ENCODE assay signal across 8 cellular contexts in the genomic region with DNA sequence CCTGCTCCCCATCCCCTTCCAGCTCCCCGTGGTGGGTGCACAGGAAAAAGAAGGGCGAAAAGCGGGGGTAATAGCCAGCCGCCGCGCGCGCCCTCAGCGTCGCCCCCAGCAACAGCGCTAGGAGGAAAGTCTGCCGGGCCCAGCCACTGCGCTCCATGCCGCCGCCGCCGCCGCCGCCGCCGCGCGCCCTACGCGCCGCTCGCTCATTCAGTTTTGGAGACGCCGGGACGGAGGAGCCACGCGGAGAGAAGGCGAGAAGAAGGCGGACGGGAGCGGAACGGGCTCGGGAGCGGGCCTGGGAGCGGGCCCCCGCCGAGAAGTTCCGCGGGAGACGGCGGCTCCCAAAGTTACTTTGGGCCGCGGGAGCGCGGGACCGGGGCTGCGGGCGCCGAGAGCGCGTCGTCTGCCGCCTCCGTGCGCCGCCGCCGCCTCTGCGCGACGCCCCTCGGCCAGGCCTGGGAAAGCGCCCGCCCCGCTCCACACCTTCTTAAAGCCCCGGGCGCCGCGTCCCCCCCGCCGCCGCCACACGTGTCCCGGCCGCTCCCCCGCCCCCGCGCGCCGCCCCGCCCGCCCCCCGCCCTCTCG. TPM values are rescaled to one million over a fixed set of nuclear protein-coding genes. Genes with fewer than 3 reads are reported as not detected.
DNase-seq lines count a peak whose midpoint lies in the region; ATAC-seq, FAIRE-seq and TF ChIP-seq lines count a peak whose summit lies in the region.

A gene (minus strand): TSS at position 459 of the 585 bp plus-strand sequence. CDS start 302 bp downstream, at position 157.

- H3K36me3 ChIP-seq in RWPE2 (ENCODE audit: low read depth) (no peaks in the 10 kb centered on the region), esophagus muscularis mucosa (no peaks in the 10 kb centered on the region), neural progenitor cell (no peaks in the 10 kb centered on the region)

- POLR2A ChIA-PET in AG04449 (lab: Yijun Ruan, JAX), result no interaction called here

- peak within 1 kb of the TSS; percentile 89 for H3K4me3 Mint-ChIP-seq in neural progenitor cell

- H4K20me1 ChIP-seq in neural progenitor cell (ENCODE audit: low read depth), result peaks cover 7% of the 10 kb centered on the region

- TF ChIP-seq CTCF in AG04449 (IDR thresholded peaks at IDR 0.05; ENCODE audit: insufficient read depth, low read length, missing control alignments) (no peak), RWPE2 (IDR thresholded peaks at IDR 0.05; ENCODE audit: poor library complexity, severe bottlenecking) (no peak), esophagus muscularis mucosa (IDR thresholded peaks at IDR 0.05) (no peak), neural progenitor cell (IDR thresholded peaks at IDR 0.05) (no peak)

- no peaks in the 10 kb centered on the region for H3K79me2 ChIP-seq in neural progenitor cell (ENCODE audit: low read depth)

- TF ChIP-seq POLR2A in GM12891 (IDR thresholded peaks at IDR 0.05; ENCODE audit: low read depth, low read length) (no peak), esophagus muscularis mucosa (IDR thresholded peaks at IDR 0.05; ENCODE audit: low read depth) (no peak)

- H3K27ac Mint-ChIP-seq in neural progenitor cell, result peak within 1 kb of the TSS; percentile 2

- H3K9me3 Mint-ChIP-seq in neural progenitor cell, result no peaks in the 10 kb centered on the region

- DNase-seq in AG04449 (ENCODE audit: low read depth, low spot score), result no peak
- DNase-seq in GM12891 (ENCODE audit: insufficient read length, low spot score), result peak; percentile 14
- DNase-seq in RWPE2 (ENCODE audit: low spot score), result no peak
- DNase-seq in esophagus muscularis mucosa (ENCODE audit: extremely low spot score), result no peak
- peak; percentile 74 for DNase-seq in neural progenitor cell (ENCODE audit: low spot score)
- no peak for DNase-seq in hippocampal formation (lab: John Stamatoyannopoulos, UW)
- DNase-seq in left colon, result no peak

- no peaks in the 10 kb centered on the region for H3K36me3 Mint-ChIP-seq in neural progenitor cell

- H3K4me2 ChIP-seq in neural progenitor cell, result peak within 1 kb of the TSS; percentile 77

- peaks cover 79% of the 10 kb centered on the region for H3K27me3 ChIP-seq in RWPE2 (ENCODE audit: insufficient read depth, poor library complexity, severe bottlenecking)
- peaks cover 4 to 46% (median 28%) of the 10 kb centered on the region in 4 donors for H3K27me3 ChIP-seq in esophagus muscularis mucosa
- peaks cover 95% of the 10 kb centered on the region for H3K27me3 ChIP-seq in neural progenitor cell

- peaks cover 11% of the 10 kb centered on the region for H3F3A ChIP-seq in neural progenitor cell (ENCODE audit: low read depth)

- 0% methylated on average over 11 of the region's 89 CpGs for WGBS in esophagus muscularis mucosa

- peak; percentile 58 for ATAC-seq in RWPE2 (ENCODE audit: low read depth)
- no peak for ATAC-seq in GM21717 (IDR thresholded peaks at IDR 0.05; ENCODE audit: unreplicated experiment)
- no peak for ATAC-seq in left colon

- no peak for FAIRE-seq in GM12891 (lab: Jason Lieb, UNC)

- no peaks in the 10 kb centered on the region for H3K4me1 ChIP-seq in RWPE2 (ENCODE audit: insufficient read depth, poor library complexity, severe bottlenecking)
- peaks cover 18 to 27% (median 21%) of the 10 kb centered on the region in 4 donors for H3K4me1 ChIP-seq in esophagus muscularis mucosa
- peaks cover 3% of the 10 kb centered on the region for H3K4me1 ChIP-seq in neural progenitor cell

- H3K27me3 Mint-ChIP-seq in neural progenitor cell (ENCODE audit: insufficient read depth, low read depth), result peaks cover 34% of the 10 kb centered on the region

- H3K9me3 ChIP-seq in RWPE2 (ENCODE audit: severe bottlenecking) (no peaks in the 10 kb centered on the region), esophagus muscularis mucosa (no peaks in the 10 kb centered on the region), neural progenitor cell (ENCODE audit: low read depth) (no peaks in the 10 kb centered on the region)

- TF ChIP-seq EP300 in esophagus muscularis mucosa (IDR thresholded peaks at IDR 0.05), result no peak

- intact Hi-C loops in esophagus muscularis mucosa (cut with DNase I), result no loop called here
- intact Hi-C loops in left colon (cut with DNase I, micrococcal nuclease), result no loop called here

- H3K9ac ChIP-seq in neural progenitor cell, result no peak within 1 kb of the TSS

- CTCF ChIA-PET in AG04449 (lab: Yijun Ruan, JAX), result no interaction called here

- H3K4me1 Mint-ChIP-seq in neural progenitor cell, result peaks cover 16% of the 10 kb centered on the region

- H3K27ac ChIP-seq in RWPE2 (ENCODE audit: poor library complexity, severe bottlenecking) (no peak within 1 kb of the TSS), esophagus muscularis mucosa (replicated peaks in 1 of 4) (peak within 1 kb of the TSS; percentile 43 to 60 (median 48)), neural progenitor cell (no peak within 1 kb of the TSS)

- H3K4me3 ChIP-seq in AG04449 (ENCODE audit: low read depth, low read length) (peak within 1 kb of the TSS; percentile 55), RWPE2 (ENCODE audit: severe bottlenecking) (peak within 1 kb of the TSS; percentile 14), esophagus muscularis mucosa (peak within 1 kb of the TSS; percentile 50 to 62 (median 55)), neural progenitor cell (peak within 1 kb of the TSS; percentile 45)

- H2AFZ ChIP-seq in neural progenitor cell (replicated peaks), result peak within 1 kb of the TSS; percentile 76

TF ChIP-seq in GM12891, 5 proteins besides CTCF, POLR2A, EP300 and RAD21:
- TF ChIP-seq POLR2AphosphoS5 (IDR thresholded peaks at IDR 0.05; ENCODE audit: low read depth, low read length) (no peak), SPI1 (IDR thresholded peaks at IDR 0.05; ENCODE audit: low read depth, low read length) (no peak), PAX5 (IDR thresholded peaks at IDR 0.05; ENCODE audit: insufficient read depth, low read length, severe bottlenecking) (no peak), TAF1 (IDR thresholded peaks at IDR 0.05; ENCODE audit: low read depth, low read length) (no peak), POU2F2 (IDR thresholded peaks at IDR 0.05; ENCODE audit: low read depth, low read length) (no peak)
TF ChIP-seq in GM12891: peak in this region for 0.

RNA-seq across cellular contexts. Expression of the gene that starts here (rescaled TPM):
- under 0.01 TPM for polyA plus RNA-seq in GM12891 (2012; ENCODE audit: low read depth, missing spikeins)
- total RNA-seq in esophagus muscularis mucosa, result 10 to 100 TPM in 1 of 4 donors, 1 to 10 TPM in 3; 2.5 to 10.1 (median 6.5) TPM
- 0.02 and 0.19 TPM in 2 replicates for total RNA-seq in neural progenitor cell (ENCODE audit: low replicate concordance)
- 1 to 10 TPM; 1.5 to 1.6 TPM for total RNA-seq in left colon

Comparison
In these comparisons a context has a peak if more than half of its experiments do, and no peak if none do; other contexts are left out.
1. Peak in DNase-seq, H3K4me3 ChIP-seq and H3K4me2 ChIP-seq in neural progenitor cell; RNA of the gene not detected or under 1 TPM.
2. H3K27ac ChIP-seq: peak in esophagus muscularis mucosa (4 of 4); none in RWPE2 (single experiment) and neural progenitor cell (single experiment).
3. Peak in every context shown above with its lines, with median percentiles within 50 percentile points of each other: H3K4me3 ChIP-seq.